In genomic region chr10:121812031-121812430, GRCh38 we compare ENCODE assay signal across 20 cellular contexts.
DNase-seq lines count a peak whose midpoint lies in the region; TF ChIP-seq lines count a peak whose summit lies in the region.
"Had no signal": no experiment of that assay in that cellular context is flagged by ENCODE, and none has a peak within 500 bp of the region (broad histone marks: within the 10 kb centered on the region; RNA-seq: fewer than 3 reads in every experiment).

No MANE protein-coding gene starts in this region.

- TF ChIP-seq CTCF in smooth muscle cell (IDR thresholded peaks at IDR 0.05; ENCODE audit: borderline replicate concordance, insufficient read depth, poor library complexity, severe bottlenecking) = no peak

- H2AFZ ChIP-seq in smooth muscle cell (ENCODE audit: low read depth) = no peak overlapping the region

- H3K4me1 Mint-ChIP-seq in activated CD4-positive, alpha-beta T cell treated with anti-CD3 and anti-CD28 coated beads, Interleukin-2, amount 10 ng/mL, durations not matched to agents 7 days and 5 days = no peaks in the 10 kb centered on the region
- H3K4me1 Mint-ChIP-seq: B cell had no signal

- no peak overlapping the region for H3K4me2 ChIP-seq in smooth muscle cell
- H3K4me2 ChIP-seq: BLaER1 had no signal

- peaks cover 2% of the 10 kb centered on the region for H3K36me3 Mint-ChIP-seq in activated CD4-positive, alpha-beta T cell treated with anti-CD3 and anti-CD28 coated beads, Interleukin-2, amount 10 ng/mL, durations not matched to agents 7 days and 5 days (ENCODE audit: low read depth)

- H3K79me2 ChIP-seq in smooth muscle cell (ENCODE audit: low read depth) = no peaks in the 10 kb centered on the region

- H3K4me1 ChIP-seq in smooth muscle cell (ENCODE audit: low read depth) = no peaks in the 10 kb centered on the region
- H3K4me1 ChIP-seq: BLaER1 had no signal

- no peak overlapping the region for H3K9ac ChIP-seq in smooth muscle cell (ENCODE audit: low read depth)
- H3K9ac ChIP-seq: BLaER1 had no signal

- H3K27ac ChIP-seq in smooth muscle cell (ENCODE audit: low read depth) = peak overlapping the region; percentile 57
- H3K27ac ChIP-seq: 22Rv1, BLaER1, C4-2B had no signal

- CTCF ChIA-PET in activated CD4-positive, alpha-beta T cell treated with anti-CD3 and anti-CD28 coated beads, Interleukin-2, amount 10 ng/mL, durations not matched to agents 7 days and 5 days (lab: Charles Lee) = interaction anchor here (0.5 to 1.1 kb wide), 3 partner anchors 12 to 240 kb away, joined by 3 to 4 read pairs (median 3); no protein-coding TSS in a partner anchor

- H3K4me3 ChIP-seq in smooth muscle cell = no peak overlapping the region
- H3K4me3 ChIP-seq: BLaER1, GM12878, HAP-1 had no signal

- no peaks in the 10 kb centered on the region for H4K20me1 ChIP-seq in smooth muscle cell (ENCODE audit: low read depth)
- H4K20me1 ChIP-seq: BLaER1 had no signal

- H3K9me3 ChIP-seq in smooth muscle cell (replicated peaks; ENCODE audit: low read depth) = no peaks in the 10 kb centered on the region
- H3K9me3 ChIP-seq: BLaER1, Caco-2, HAP-1 had no signal

- POLR2A ChIA-PET in activated CD4-positive, alpha-beta T cell treated with anti-CD3 and anti-CD28 coated beads, Interleukin-2, amount 10 ng/mL, durations not matched to agents 7 days and 5 days (lab: Charles Lee) = no interaction called here

- H3K27me3 ChIP-seq in smooth muscle cell (ENCODE audit: low read depth) = no peaks in the 10 kb centered on the region
- H3K27me3 ChIP-seq: BLaER1 had no signal

- no peak overlapping the region for H3K27ac Mint-ChIP-seq in activated CD4-positive, alpha-beta T cell treated with anti-CD3 and anti-CD28 coated beads, Interleukin-2, amount 10 ng/mL, durations not matched to agents 7 days and 5 days
- H3K27ac Mint-ChIP-seq: B cell; CD4-positive, CD25-positive, alpha-beta regulatory T cell; CD8-positive, alpha-beta T cell; HFFc6 had no signal

- no peaks in the 10 kb centered on the region for H3K27me3 Mint-ChIP-seq in activated CD4-positive, alpha-beta T cell treated with anti-CD3 and anti-CD28 coated beads, Interleukin-2, amount 10 ng/mL, durations not matched to agents 7 days and 5 days
- H3K27me3 Mint-ChIP-seq: B cell; CD4-positive, CD25-positive, alpha-beta regulatory T cell had no signal

- H3K9me3 Mint-ChIP-seq in activated CD4-positive, alpha-beta T cell treated with anti-CD3 and anti-CD28 coated beads, Interleukin-2, amount 10 ng/mL, durations not matched to agents 7 days and 5 days = no peaks in the 10 kb centered on the region
- H3K9me3 Mint-ChIP-seq: CD4-positive, CD25-positive, alpha-beta regulatory T cell; CD8-positive, alpha-beta T cell; HFFc6 had no signal

- no peaks in the 10 kb centered on the region for H3K36me3 ChIP-seq in smooth muscle cell (ENCODE audit: low read depth)
- H3K36me3 ChIP-seq: HAP-1 had no signal

- DNase-seq in NCI-H146 (lab: John Stamatoyannopoulos, UW) (peak; percentile 41), NCI-H146 treated with DMSO at 0.1 percent for 48 hours (lab: John Stamatoyannopoulos, UW; ENCODE audit: unreplicated experiment) (no peak), myocyte (ENCODE audit: low read depth) (peak; percentile 53), smooth muscle cell (lab: John Stamatoyannopoulos, UW; ENCODE audit: unreplicated experiment) (no peak), NCI-H2171 treated with DMSO at 0.1 percent for 48 hours (lab: John Stamatoyannopoulos, UW) (no peak)
- no peak for DNase-seq in activated CD4-positive, alpha-beta T cell treated with anti-CD3 and anti-CD28 coated beads, Interleukin-2, amount 10 ng/mL, durations not matched to agents 7 days and 5 days
- DNase-seq: Caco-2; CD4-positive, CD25-positive, alpha-beta regulatory T cell; CD8-positive, alpha-beta T cell; DMS153; DND-41; GDM1; GOT3; HFFc6 had no signal

- WGBS in smooth muscle cell (ENCODE audit: low lambda C conversion rate) = 71% methylated on average over 4 of the region's 4 CpGs

- H3F3A ChIP-seq in smooth muscle cell (ENCODE audit: low read depth) = no peaks in the 10 kb centered on the region

- H3K4me3 Mint-ChIP-seq in activated CD4-positive, alpha-beta T cell treated with anti-CD3 and anti-CD28 coated beads, Interleukin-2, amount 10 ng/mL, durations not matched to agents 7 days and 5 days = no peak overlapping the region
- H3K4me3 Mint-ChIP-seq: B cell; CD4-positive, CD25-positive, alpha-beta regulatory T cell; CD8-positive, alpha-beta T cell; HFFc6 had no signal

Comparison
In these comparisons a context has a peak if more than half of its experiments do, and no peak if none do; other contexts are left out.
1. DNase-seq: peak in NCI-H146 (single experiment) and myocyte (single experiment); none in NCI-H146 treated with DMSO at 0.1 percent for 48 hours (single experiment), smooth muscle cell (single experiment), NCI-H2171 treated with DMSO at 0.1 percent for 48 hours (single experiment) and activated CD4-positive, alpha-beta T cell treated with anti-CD3 and anti-CD28 coated beads, Interleukin-2, amount 10 ng/mL, durations not matched to agents 7 days and 5 days (single experiment).